In the genomic region with DNA sequence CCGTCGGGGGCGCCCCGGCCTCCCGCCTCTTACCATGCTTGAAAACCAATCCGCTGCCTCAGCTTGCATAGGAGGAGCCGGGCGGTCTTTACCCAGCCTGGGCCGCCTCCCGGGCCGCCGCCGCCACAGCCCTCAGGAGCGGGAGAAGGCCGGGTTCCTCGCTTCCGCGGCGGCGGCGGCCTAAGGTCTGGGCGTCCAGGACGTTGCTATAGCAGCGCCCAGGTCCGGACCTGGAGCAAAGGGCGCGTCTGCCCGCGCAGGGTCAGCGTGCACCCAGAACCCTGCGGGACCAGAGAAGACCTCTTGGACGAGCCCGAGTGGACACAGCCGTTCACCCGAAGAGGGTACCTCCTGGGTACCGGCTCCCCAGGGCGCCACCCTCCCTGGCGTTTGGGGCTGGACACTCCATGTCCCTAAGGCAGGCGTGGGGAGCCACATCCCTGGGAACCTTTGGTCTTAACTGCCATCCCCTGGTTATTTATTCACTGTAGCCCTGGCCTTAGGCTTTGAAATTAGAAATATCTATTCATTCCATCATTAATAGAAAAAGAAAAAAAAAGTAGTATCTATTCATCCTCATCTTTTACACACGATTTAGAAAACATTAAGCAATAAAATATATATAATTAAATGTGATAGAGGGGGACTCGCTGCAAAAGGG, we compare ENCODE assay signal across 8 cellular contexts. TPM values are rescaled to one million over a fixed set of nuclear protein-coding genes. Genes with fewer than 3 reads are reported as not detected.
A peak's percentile ranks its signal among the peaks of the same experiment; 100 is the strongest.
DNase-seq lines count a peak whose midpoint lies in the region; ATAC-seq and TF ChIP-seq lines count a peak whose summit lies in the region.

No MANE protein-coding gene starts in this region.

- no peaks in the 10 kb centered on the region for H3K27me3 ChIP-seq in Caco-2 (replicated peaks; ENCODE audit: control insufficient read depth, insufficient read depth, low read length)
- no peaks in the 10 kb centered on the region for H3K27me3 ChIP-seq in RWPE2 (ENCODE audit: insufficient read depth, poor library complexity, severe bottlenecking)

- no peaks in the 10 kb centered on the region for H3K9me3 Mint-ChIP-seq in Caco-2 (ENCODE audit: unreplicated experiment)
- no peaks in the 10 kb centered on the region for H3K9me3 Mint-ChIP-seq in osteocyte (ENCODE audit: unreplicated experiment)

- H3K27ac ChIP-seq in RWPE2 (ENCODE audit: poor library complexity, severe bottlenecking), result no peak overlapping the region

- POLR2A ChIA-PET in Caco-2 (lab: Charles Lee), result no interaction called here

- TF ChIP-seq CTCF in Caco-2 (IDR thresholded peaks at IDR 0.05; ENCODE audit: insufficient read depth in 1 of 2, low read depth in 1 of 2, low read length in 1 of 2, severe bottlenecking in 1 of 2, unreplicated experiment in 1 of 2) (no peak), RWPE2 (IDR thresholded peaks at IDR 0.05; ENCODE audit: poor library complexity, severe bottlenecking) (no peak), fibroblast of villous mesenchyme (IDR thresholded peaks at IDR 0.05; ENCODE audit: insufficient read depth, low read depth, low read length) (no peak), osteocyte (IDR thresholded peaks at IDR 0.05) (no peak)

- H3K36me3 Mint-ChIP-seq in Caco-2 (ENCODE audit: insufficient read depth, unreplicated experiment), result no peaks in the 10 kb centered on the region
- peaks cover 23% of the 10 kb centered on the region for H3K36me3 Mint-ChIP-seq in osteocyte (ENCODE audit: unreplicated experiment)

- H3K4me1 Mint-ChIP-seq in Caco-2 (ENCODE audit: low read depth, unreplicated experiment) (no peaks in the 10 kb centered on the region), osteocyte (ENCODE audit: unreplicated experiment) (peaks cover 39% of the 10 kb centered on the region)

- intact Hi-C loops in Caco-2 (cut with micrococcal nuclease; ENCODE audit: unreplicated experiment), result no loop called here

- CTCF ChIA-PET in Caco-2 (lab: Charles Lee), result no interaction called here

- H3K9me3 ChIP-seq in Caco-2 (no peaks in the 10 kb centered on the region), RWPE2 (ENCODE audit: severe bottlenecking) (no peaks in the 10 kb centered on the region)

- H3K4me3 Mint-ChIP-seq in Caco-2 (ENCODE audit: unreplicated experiment) (peak overlapping the region; percentile 47), osteocyte (ENCODE audit: unreplicated experiment) (peak overlapping the region; percentile 52)

- H3K27me3 Mint-ChIP-seq in Caco-2 (ENCODE audit: insufficient read depth, unreplicated experiment) (no peaks in the 10 kb centered on the region), osteocyte (ENCODE audit: unreplicated experiment) (no peaks in the 10 kb centered on the region)

- H3K4me3 ChIP-seq in Caco-2 (ENCODE audit: low read depth, low read length), result peak overlapping the region; percentile 43
- peak overlapping the region; percentile 25 for H3K4me3 ChIP-seq in RWPE2 (ENCODE audit: severe bottlenecking)
- H3K4me3 ChIP-seq in fibroblast of villous mesenchyme (ENCODE audit: low read depth, low read length), result peak overlapping the region; percentile 77

- H3K36me3 ChIP-seq in Caco-2 (ENCODE audit: control insufficient read depth, insufficient read depth, low read length) (no peaks in the 10 kb centered on the region), RWPE2 (ENCODE audit: low read depth) (peaks cover 30% of the 10 kb centered on the region)

- DNase-seq in Caco-2 (peak; percentile 59 to 64), RWPE2 (ENCODE audit: low spot score) (no peak), fibroblast of villous mesenchyme (ENCODE audit: low read depth) (peak; percentile 65), osteocyte (ENCODE audit: extremely low spot score, unreplicated experiment) (no peak), middle frontal gyrus (ENCODE audit: extremely low spot score, low spot score) (no peak)

- ATAC-seq in RWPE2 (ENCODE audit: low read depth), result peak; percentile 54
- ATAC-seq in HG03439 (IDR thresholded peaks at IDR 0.05; ENCODE audit: unreplicated experiment), result no peak
- ATAC-seq in HG02642 (IDR thresholded peaks at IDR 0.05; ENCODE audit: poor library complexity, unreplicated experiment), result no peak
- ATAC-seq in GM19467 (IDR thresholded peaks at IDR 0.05; ENCODE audit: unreplicated experiment), result no peak

- H3K4me1 ChIP-seq in Caco-2 (0 out of 2 replicates have a peak, but pooled peaks cover 9% of the 10 kb centered on the region), RWPE2 (ENCODE audit: insufficient read depth, poor library complexity, severe bottlenecking) (peaks cover 11% of the 10 kb centered on the region)

- H3K27ac Mint-ChIP-seq in Caco-2 (ENCODE audit: unreplicated experiment), result no peak overlapping the region
- no peak overlapping the region for H3K27ac Mint-ChIP-seq in osteocyte (ENCODE audit: unreplicated experiment)

- no TSS peak for BruUV-seq in Caco-2 (replicated peaks; lab: Mats Ljungman, UMichigan)

RNA-seq across cellular contexts. Expression of a gene that starts 2.4 kb away (rescaled TPM):
- total RNA-seq in Caco-2 (2022) (6.5 and 8.1 TPM in 2 replicates), fibroblast of villous mesenchyme (38.9 and 44.8 TPM in 2 replicates), osteocyte (45.0 and 50.8 TPM in 2 replicates)

RNA-seq across cellular contexts. Expression of a gene that starts 34.8 kb away (rescaled TPM):
- 36.8 and 38.0 TPM in 2 replicates for total RNA-seq in Caco-2 (2022)
- 56.4 and 85.1 TPM in 2 replicates for total RNA-seq in fibroblast of villous mesenchyme
- total RNA-seq in osteocyte, result 45.9 and 47.8 TPM in 2 replicates

Comparison
In these comparisons a context has a peak if more than half of its experiments do, and no peak if none do; other contexts are left out.
1. DNase-seq: peak in Caco-2 (2 of 2) and fibroblast of villous mesenchyme (single experiment); none in RWPE2 (single experiment), osteocyte (single experiment) and middle frontal gyrus (single experiment).
2. H3K4me3 ChIP-seq: peak in every context shown above with its lines; median percentile 77 in fibroblast of villous mesenchyme; 43 in Caco-2; 25 in RWPE2.